In the genomic region with DNA sequence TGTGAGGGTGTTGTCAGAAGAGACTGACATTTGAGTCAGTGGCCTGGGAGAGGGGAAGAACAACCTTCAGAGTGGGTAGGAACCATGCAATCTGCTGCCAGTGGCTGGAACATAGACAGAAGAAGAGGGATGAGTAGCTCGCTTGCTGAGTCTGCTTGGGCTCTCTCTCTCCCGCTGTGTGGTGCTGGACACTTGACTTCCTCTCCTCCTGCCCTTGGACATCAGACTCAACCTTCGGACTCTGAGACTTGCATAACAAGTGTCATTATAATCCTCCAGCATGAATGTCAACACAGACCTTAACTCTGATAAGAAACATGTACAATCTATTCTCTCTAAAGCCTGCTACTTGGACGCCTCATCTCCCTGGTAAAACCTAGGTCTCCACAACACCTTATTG, we compare ENCODE assay signal across 17 cellular contexts. TPM values are rescaled to one million over a fixed set of nuclear protein-coding genes. Genes with fewer than 3 reads are reported as not detected.
DNase-seq lines count a peak whose midpoint lies in the region; ATAC-seq, FAIRE-seq and TF ChIP-seq lines count a peak whose summit lies in the region.
"Had no signal": no experiment of that assay in that cellular context is flagged by ENCODE, and none has a peak within 500 bp of the region (broad histone marks: within the 10 kb centered on the region; RNA-seq: fewer than 3 reads in every experiment).

No MANE protein-coding gene starts in this region.

- H3K4me3 ChIP-seq in K562 (no peak overlapping the region), HepG2 (replicated peaks in 1 of 3; ENCODE audit: insufficient read depth in 1 of 3, low read depth in 2 of 3, low read length in 3 of 3) (no peak overlapping the region), small intestine (ENCODE audit: low read depth in 1 of 2, low read length in 2 of 2) (no peak overlapping the region)
- H3K4me3 ChIP-seq: BLaER1 had no signal

- H3K79me2 ChIP-seq in K562 (ENCODE audit: control insufficient read depth, insufficient read depth, low read length) (no peaks in the 10 kb centered on the region), HepG2 (ENCODE audit: insufficient read depth, low read length) (no peaks in the 10 kb centered on the region)

- POLR2A ChIA-PET in K562 (lab: Yijun Ruan, JAX) (no interaction called here), HepG2 (lab: Yijun Ruan, JAX) (no interaction called here)

- TF ChIP-seq RAD21 in K562 (CRISPR knock-in tag; conservative IDR thresholded peaks at IDR 0.05 in 1 of 2, IDR thresholded peaks at IDR 0.05 in 1 of 2), result no peak
- no peak for TF ChIP-seq RAD21 in HepG2 (CRISPR knock-in tag; IDR thresholded peaks at IDR 0.05)

- H3K36me3 ChIP-seq in K562 (ENCODE audit: control insufficient read depth, insufficient read depth, low read length) (no peaks in the 10 kb centered on the region), HepG2 (replicated peaks in 1 of 2; ENCODE audit: control insufficient read depth in 1 of 2, insufficient read depth in 2 of 2, low read length in 2 of 2) (no peaks in the 10 kb centered on the region), small intestine (ENCODE audit: control insufficient read depth in 2 of 2, insufficient read depth in 2 of 2, low read length in 2 of 2) (no peaks in the 10 kb centered on the region)
- H3K36me3 ChIP-seq: BLaER1 had no signal

- H3K4me1 ChIP-seq in K562 (replicated peaks in 1 of 2; ENCODE audit: control insufficient read depth in 2 of 2, insufficient read depth in 2 of 2, low read length in 2 of 2), result no peaks in the 10 kb centered on the region; a peak in 1 of 5 replicates
- peaks cover 22% of the 10 kb centered on the region for H3K4me1 ChIP-seq in HepG2 (ENCODE audit: insufficient read depth, low read length)
- H3K4me1 ChIP-seq in small intestine (ENCODE audit: control insufficient read depth in 2 of 2, insufficient read depth in 1 of 2, low read depth in 1 of 2, low read length in 1 of 2), result no peaks in the 10 kb centered on the region

- WGBS in K562 (ENCODE audit: insufficient coverage, low coverage, missing lambda C conversion rate), result 2% methylated on average over 3 of the region's 4 CpGs
- 6% methylated on average over 2 of the region's 4 CpGs for WGBS in HepG2 (ENCODE audit: low lambda C conversion rate)
- WGBS in small intestine, 3 donors, result 43 to 78% (median 68%) methylated on average over 4 of the region's 4 CpGs

- TF ChIP-seq POLR2A in K562 (conservative IDR thresholded peaks at IDR 0.05) (no peak), HepG2 (IDR thresholded peaks at IDR 0.05; ENCODE audit: insufficient read depth in 1 of 2, low read depth in 2 of 2, low read length in 2 of 2) (no peak)

- in situ Hi-C loops in K562 (cut with MboI) (no loop called here), HepG2 (cut with HindIII; ENCODE audit: extremely low pct_ligation_motif_present, low pct_unique_long_range_greater_than_20kb) (no loop called here)

- intact Hi-C loops in K562 (cut with micrococcal nuclease) (no loop called here), HepG2 (cut with micrococcal nuclease; ENCODE audit: unreplicated experiment) (no loop called here)

- no peak for TF ChIP-seq CTCF in K562 (IDR thresholded peaks at IDR 0.05 in 2 of 3, conservative IDR thresholded peaks at IDR 0.05 in 1 of 3; ENCODE audit: insufficient read depth in 2 of 3, low read depth in 1 of 3, low read length in 3 of 3)
- TF ChIP-seq CTCF in HepG2 (CRISPR knock-in tag; IDR thresholded peaks at IDR 0.05), result peak; percentile 14; the same call in 1 of the 2 replicates

- H3K9me3 ChIP-seq in K562 (replicated peaks; ENCODE audit: control insufficient read depth, insufficient read depth, low read depth, low read length) (no peaks in the 10 kb centered on the region), HepG2 (ENCODE audit: low read length) (no peaks in the 10 kb centered on the region; the same call in 1 of the 2 replicates), small intestine (ENCODE audit: control insufficient read depth, low read depth) (no peaks in the 10 kb centered on the region)
- H3K9me3 ChIP-seq: BLaER1 had no signal

- H2AFZ ChIP-seq in K562 (ENCODE audit: low read depth, low read length), result 0 out of 2 replicates have a peak overlapping the region, but pooled peaks have one; percentile 19
- no peak overlapping the region for H2AFZ ChIP-seq in HepG2 (ENCODE audit: low read length)

- H4K20me1 ChIP-seq in K562 (replicated peaks; ENCODE audit: control insufficient read depth, insufficient read depth, low read length) (no peaks in the 10 kb centered on the region), HepG2 (ENCODE audit: insufficient read depth, low read length) (no peaks in the 10 kb centered on the region)
- H4K20me1 ChIP-seq: BLaER1 had no signal

- H3K27ac ChIP-seq in K562 (ENCODE audit: extremely low read depth, low read depth, low read length), result no peak overlapping the region
- H3K27ac ChIP-seq in HepG2 (ENCODE audit: extremely low read length, insufficient read depth, low read length), result no peak overlapping the region
- H3K27ac ChIP-seq in small intestine (ENCODE audit: low read depth in 1 of 2, low read length in 1 of 2), result no peak overlapping the region
- H3K27ac ChIP-seq: BLaER1 had no signal

- H3K27me3 ChIP-seq in K562 (ENCODE audit: control insufficient read depth in 2 of 2, insufficient read depth in 2 of 2, low read length in 2 of 2), result peaks cover 0 to 2% of the 10 kb centered on the region in 2 experiments; a peak in 2 of 5 replicates
- H3K27me3 ChIP-seq in HepG2 (ENCODE audit: control insufficient read depth in 1 of 2, insufficient read depth in 2 of 2, low read length in 2 of 2), result no peaks in the 10 kb centered on the region; a peak in 1 of 5 replicates
- peaks cover 0 to 4% of the 10 kb centered on the region in 2 donors for H3K27me3 ChIP-seq in small intestine (ENCODE audit: control insufficient read depth in 2 of 2, insufficient read depth in 2 of 2, low read length in 2 of 2)
- H3K27me3 ChIP-seq: BLaER1 had no signal

- CTCF ChIA-PET in K562 (lab: Yijun Ruan, JAX; ENCODE audit: low intra/inter-chr PET ratio) (no interaction called here), HepG2 (lab: Yijun Ruan, JAX; ENCODE audit: low intra/inter-chr PET ratio, low total read pairs) (no interaction called here)

- H3K4me2 ChIP-seq in K562 (ENCODE audit: insufficient read depth, low read length), result no peak overlapping the region
- peak overlapping the region; percentile 26; the same call in 1 of the 2 replicates for H3K4me2 ChIP-seq in HepG2 (ENCODE audit: low read depth, low read length)
- H3K4me2 ChIP-seq: BLaER1 had no signal

- no peaks in the 10 kb centered on the region for H3K9me1 ChIP-seq in K562 (ENCODE audit: control insufficient read depth, insufficient read depth, low read length)

- TF ChIP-seq EP300 in K562 (IDR thresholded peaks at IDR 0.05; ENCODE audit: low read length) (no peak), HepG2 (IDR thresholded peaks at IDR 0.05; ENCODE audit: low read depth in 2 of 2, low read length in 2 of 2) (peak in 1 of 2 experiments; percentile 74; a peak in 2 of 4 replicates), HepG2 (CRISPR knock-in tag; IDR thresholded peaks at IDR 0.05; ENCODE audit: borderline replicate concordance) (no peak)

- BruUV-seq in K562 (replicated peaks; lab: Mats Ljungman, UMichigan), result no TSS peak
- no TSS peak for BruUV-seq in HepG2 (replicated peaks; lab: Mats Ljungman, UMichigan)

- DNase-seq in CD1c-positive myeloid dendritic cell (ENCODE audit: extremely low spot score), result peak; percentile 44
- no peak for DNase-seq in K562 (ENCODE audit: extremely low read depth in 1 of 4, low spot score in 3 of 4)
- DNase-seq in HepG2 (ENCODE audit: low spot score), result peak; percentile 58
- peak; percentile 55 for DNase-seq in small intestine
- no peak for DNase-seq in middle frontal gyrus (ENCODE audit: extremely low spot score, low spot score)
- DNase-seq: 8988T; CD8-positive, alpha-beta T cell; DMS 273 treated with DMSO at 0.1 percent for 48 hours; DMS79; GDM1; H9 had no signal

- H3K9ac ChIP-seq in K562 (ENCODE audit: insufficient read depth in 1 of 2, low read depth in 2 of 2, low read length in 2 of 2), result no peak overlapping the region
- H3K9ac ChIP-seq in HepG2 (ENCODE audit: insufficient read depth, low read depth, low read length), result no peak overlapping the region
- H3K9ac ChIP-seq: BLaER1 had no signal

- FAIRE-seq in K562 (lab: Jason Lieb, UNC) (no peak), HepG2 (lab: Jason Lieb, UNC) (no peak), small intestine (lab: Jason Lieb, UNC) (no peak)
- FAIRE-seq: GM12892, GM18507, H1 had no signal

- ATAC-seq in K562, result peak; percentile 68
- ATAC-seq in HepG2, result peak; percentile 66
- ATAC-seq in GM21529 (IDR thresholded peaks at IDR 0.05; ENCODE audit: unreplicated experiment), result no peak
- ATAC-seq in GM21360 (IDR thresholded peaks at IDR 0.05; ENCODE audit: unreplicated experiment), result no peak
- ATAC-seq: CD8-positive, alpha-beta T cell had no signal

RNA-seq across cellular contexts. Expression of a gene that starts 5.9 kb away (rescaled TPM):
- total RNA-seq in K562 (2011; cell fraction: chromatin; rRNA removed; ENCODE audit: low replicate concordance), result 58.4 and 103 TPM in 2 replicates
- 37.9 and 41.5 TPM in 2 replicates for total RNA-seq in K562 (2011; cell fraction: nucleolus; rRNA removed)
- 45.5 and 54.7 TPM in 2 replicates for total RNA-seq in K562 (2011; cell fraction: nucleoplasm; rRNA removed)
- total RNA-seq in K562 (2014; rRNA removed), result 60.3 and 63.5 TPM in 2 replicates
- 121 and 133 TPM in 2 replicates for total RNA-seq in K562 (2014; rRNA removed; fragmentation: Illumina TruSeq; extraction: Trizol)
- 69.0 and 77.0 TPM in 2 replicates for total RNA-seq in K562 (2015; rRNA removed; fragmentation: Illumina TruSeq; extraction: Trizol)
- 105 and 111 TPM in 2 replicates for total RNA-seq in K562 (2021)
- 107 and 129 TPM in 2 replicates for polyA plus RNA-seq in K562 (2011; rRNA removed)
- 25.1 and 41.6 TPM in 2 replicates for polyA plus RNA-seq in K562 (2011; cell fraction: cytosol; rRNA removed)
- polyA plus RNA-seq in K562 (2011; cell fraction: nucleus; rRNA removed), result 39.7 and 55.4 TPM in 2 replicates
- 73.3 and 75.3 TPM in 2 replicates for polyA plus RNA-seq in K562 (2012)
- polyA plus RNA-seq in K562 (2014; fragmentation: Illumina TruSeq; extraction: Trizol), result 96.9 and 100 TPM in 2 replicates
- 100 to 1,000 TPM; 147 to 178 TPM for polyA plus RNA-seq in K562 (2014; fragmentation: Nextera tagmentation; extraction: Ambion mirVana)
- 63.6 and 73.9 TPM in 2 replicates for polyA plus RNA-seq in K562 (2014; rRNA removed)
- polyA minus RNA-seq in K562 (2011; rRNA and poly(A)+ RNA removed), result 248 and 292 TPM in 2 replicates
- 69.3 and 87.1 TPM in 2 replicates for polyA minus RNA-seq in K562 (2011; cell fraction: cytosol; rRNA and poly(A)+ RNA removed)
- 50.4 and 91.6 TPM in 2 replicates for polyA minus RNA-seq in K562 (2011; cell fraction: nucleus; rRNA and poly(A)+ RNA removed)
- 55.2 and 95.4 TPM in 2 replicates for total RNA-seq in HepG2 (2016; rRNA removed; fragmentation: Illumina TruSeq; extraction: Trizol)
- 8.5 and 10.5 TPM in 2 replicates for total RNA-seq in HepG2 (2016; cell fraction: cytosol; rRNA removed; fragmentation: Illumina TruSeq; extraction: Trizol; ENCODE audit: low read depth)
- 55.7 and 91.2 TPM in 2 replicates for total RNA-seq in HepG2 (2016; cell fraction: insoluble cytoplasmic fraction; rRNA removed; fragmentation: Illumina TruSeq; extraction: Trizol)
- 22.8 and 30.4 TPM in 2 replicates for total RNA-seq in HepG2 (2016; cell fraction: membrane; rRNA removed; fragmentation: Illumina TruSeq; extraction: Trizol)
- total RNA-seq in HepG2 (2016; cell fraction: nucleus; rRNA removed; fragmentation: Illumina TruSeq; extraction: Trizol), result 46.6 and 50.5 TPM in 2 replicates
- polyA plus RNA-seq in HepG2 (2011; rRNA removed), result 31.3 and 44.2 TPM in 2 replicates
- 17.1 and 21.6 TPM in 2 replicates for polyA plus RNA-seq in HepG2 (2011; cell fraction: cytosol; rRNA removed)
- polyA plus RNA-seq in HepG2 (2011; cell fraction: nucleus; rRNA removed), result 19.8 and 20.3 TPM in 2 replicates
- 46.6 and 51.7 TPM in 2 replicates for polyA plus RNA-seq in HepG2 (2012)
- polyA plus RNA-seq in HepG2 (2016; cell fraction: cytosol; fragmentation: Illumina TruSeq; extraction: Trizol; ENCODE audit: low read depth), result 3.5 and 4.3 TPM in 2 replicates
- 73.9 and 86.1 TPM in 2 replicates for polyA plus RNA-seq in HepG2 (2016; cell fraction: insoluble cytoplasmic fraction; fragmentation: Illumina TruSeq; extraction: Trizol; ENCODE audit: low read depth)
- 11.3 and 13.2 TPM in 2 replicates for polyA plus RNA-seq in HepG2 (2016; cell fraction: membrane; fragmentation: Illumina TruSeq; extraction: Trizol; ENCODE audit: low read depth)
- 39.5 and 44.5 TPM in 2 replicates for polyA plus RNA-seq in HepG2 (2016; cell fraction: nucleus; fragmentation: Illumina TruSeq; extraction: Trizol; ENCODE audit: insufficient read depth, low read depth)
- polyA minus RNA-seq in HepG2 (2011; rRNA and poly(A)+ RNA removed; ENCODE audit: low replicate concordance), result 55.7 and 74.3 TPM in 2 replicates
- polyA minus RNA-seq in HepG2 (2011; cell fraction: cytosol; rRNA and poly(A)+ RNA removed), result 50.4 and 51.5 TPM in 2 replicates
- polyA minus RNA-seq in HepG2 (2011; cell fraction: nucleus; rRNA and poly(A)+ RNA removed), result 85.7 and 94.0 TPM in 2 replicates
- polyA plus RNA-seq in small intestine, result 10 to 100 TPM; 15.9 to 23.3 (median 23.1) TPM

Comparison
In these comparisons a context has a peak if more than half of its experiments do, and no peak if none do; other contexts are left out.
1. DNase-seq: peak in CD1c-positive myeloid dendritic cell (single experiment), HepG2 (single experiment) and small intestine (single experiment); none in K562 (0 of 4) and middle frontal gyrus (single experiment).
2. ATAC-seq: peak in K562 (single experiment) and HepG2 (single experiment); none in GM21529 (single experiment) and GM21360 (single experiment).